ENCODE assay signal across 1 cellular context in genomic region chr13:26957163-26957562, GRCh38.
TF ChIP-seq lines count a peak whose summit lies in the region.

No MANE protein-coding gene starts in this region.

TF ChIP-seq in HepG2, 621 proteins besides CTCF, POLR2A, EP300 and RAD21 (continued from another document):
- TF ChIP-seq PAXIP1 (CRISPR knock-in tag; conservative IDR thresholded peaks at IDR 0.05) (peak; percentile 43; the same call in 1 of the 2 replicates), ARID5B (CRISPR knock-in tag; IDR thresholded peaks at IDR 0.05) (peak; percentile 37)
